In the genomic region with DNA sequence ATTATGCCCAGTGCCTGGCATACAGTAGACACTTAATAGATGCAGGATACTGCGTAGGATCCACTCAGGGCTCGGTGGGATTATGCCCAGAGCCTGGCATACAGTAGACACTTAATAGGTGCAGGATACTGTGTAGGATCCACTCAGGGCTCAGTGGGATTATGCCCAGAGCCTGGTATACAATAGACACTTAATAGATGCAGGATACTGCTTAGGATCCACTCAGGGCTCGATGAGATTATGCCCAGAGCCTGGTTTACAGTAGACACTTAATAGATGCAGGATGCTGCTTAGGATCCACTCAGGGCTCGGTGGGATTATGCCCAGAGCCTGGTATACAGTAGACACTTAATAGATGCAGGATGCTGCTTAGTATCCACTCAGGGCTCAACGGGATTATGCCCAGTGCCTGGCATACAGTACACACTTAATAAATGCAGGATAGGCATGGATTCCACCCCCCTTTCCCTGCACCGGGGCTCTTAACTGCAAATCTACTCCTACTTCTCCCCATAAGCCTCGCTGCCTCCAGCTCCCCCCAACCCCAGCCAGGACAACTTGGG, we compare ENCODE assay signal across 21 cellular contexts. TPM values are rescaled to one million over a fixed set of nuclear protein-coding genes. Genes with fewer than 3 reads are reported as not detected.
"Had no signal": no experiment of that assay in that cellular context is flagged by ENCODE, and none has a peak within 500 bp of the region (broad histone marks: within the 10 kb centered on the region; RNA-seq: fewer than 3 reads in every experiment).

No MANE protein-coding gene starts in this region.

- H3K27me3 ChIP-seq: colonic mucosa, heart right ventricle, ovary, thyroid gland had no signal

- H3K27ac ChIP-seq: colonic mucosa had no signal

- H3K9me3 ChIP-seq: colonic mucosa, heart right ventricle, left ventricle myocardium inferior, ovary, thyroid gland had no signal

- H3K4me3 ChIP-seq: colonic mucosa, heart right ventricle, left ventricle myocardium inferior, ovary, thyroid gland had no signal

- FAIRE-seq: urothelium cell line had no signal

- H3K36me3 Mint-ChIP-seq: WTC11 had no signal

- H3K27me3 Mint-ChIP-seq: activated CD4-positive, alpha-beta T cell treated with anti-CD3 and anti-CD28 coated beads for 36 hours; activated CD8-positive, alpha-beta T cell treated with anti-CD3 and anti-CD28 coated beads for 36 hours; activated T-cell treated with anti-CD3 and anti-CD28 coated beads, Interleukin-2, amount 50 U/mL, for 24 hours; stimulated activated naive B cell treated with anti-CD40 and anti-IgM and Interleukin-4, amounts not matched to agents 10 μg/mL and 1 μg/mL and 100 μg/mL, for 72 hours; T-cell had no signal

- H3K9me3 Mint-ChIP-seq: activated CD8-positive, alpha-beta T cell treated with anti-CD3 and anti-CD28 coated beads for 36 hours; activated naive CD4-positive, alpha-beta T cell treated with anti-CD3 and anti-CD28 coated beads for 36 hours; activated T-cell treated with anti-CD3 and anti-CD28 coated beads, Interleukin-2, amount 50 U/mL, for 24 hours; neural crest cell; stimulated activated naive B cell treated with anti-CD40 and anti-IgM and Interleukin-4, amounts not matched to agents 10 μg/mL and 1 μg/mL and 100 μg/mL, for 72 hours; T-cell; WTC11 had no signal

- ATAC-seq: activated CD4-positive, alpha-beta T cell treated with anti-CD3 and anti-CD28 coated beads for 36 hours; activated CD8-positive, alpha-beta T cell treated with anti-CD3 and anti-CD28 coated beads for 36 hours; heart right ventricle; stimulated activated naive B cell treated with anti-CD40 and anti-IgM and Interleukin-4, amounts not matched to agents 10 μg/mL and 1 μg/mL and 100 μg/mL, for 72 hours; T-cell; WTC11 had no signal

- H3K4me1 ChIP-seq: colonic mucosa had no signal

- H3K36me3 ChIP-seq: colonic mucosa, ovary had no signal

- H3K27ac Mint-ChIP-seq: activated CD4-positive, alpha-beta T cell treated with anti-CD3 and anti-CD28 coated beads for 36 hours; activated CD8-positive, alpha-beta T cell treated with anti-CD3 and anti-CD28 coated beads for 36 hours; activated naive CD4-positive, alpha-beta T cell treated with anti-CD3 and anti-CD28 coated beads for 36 hours; activated T-cell treated with anti-CD3 and anti-CD28 coated beads, Interleukin-2, amount 50 U/mL, for 24 hours; T-cell; WTC11 had no signal

- H3K4me1 Mint-ChIP-seq: activated CD4-positive, alpha-beta T cell treated with anti-CD3 and anti-CD28 coated beads for 36 hours; T-cell had no signal

- DNase-seq: activated CD4-positive, alpha-beta T cell treated with anti-CD3 and anti-CD28 coated beads for 36 hours; activated CD8-positive, alpha-beta T cell treated with anti-CD3 and anti-CD28 coated beads for 36 hours; activated naive CD4-positive, alpha-beta T cell treated with anti-CD3 and anti-CD28 coated beads for 36 hours; activated T-cell treated with anti-CD3 and anti-CD28 coated beads, Interleukin-2, amount 50 U/mL, for 24 hours; central memory CD4-positive, alpha-beta T cell; colonic mucosa; erythroblast; heart right ventricle; left ventricle myocardium inferior; mammary epithelial cell; ovary; stimulated activated naive B cell treated with anti-CD40 and anti-IgM and Interleukin-4, amounts not matched to agents 10 μg/mL and 1 μg/mL and 100 μg/mL, for 72 hours; T-cell; thyroid gland had no signal

- H3K4me3 Mint-ChIP-seq: activated CD4-positive, alpha-beta T cell treated with anti-CD3 and anti-CD28 coated beads for 36 hours; activated CD8-positive, alpha-beta T cell treated with anti-CD3 and anti-CD28 coated beads for 36 hours; activated naive CD4-positive, alpha-beta T cell treated with anti-CD3 and anti-CD28 coated beads for 36 hours; activated T-cell treated with anti-CD3 and anti-CD28 coated beads, Interleukin-2, amount 50 U/mL, for 24 hours; brain; neural crest cell; stimulated activated naive B cell treated with anti-CD40 and anti-IgM and Interleukin-4, amounts not matched to agents 10 μg/mL and 1 μg/mL and 100 μg/mL, for 72 hours; T-cell; WTC11 had no signal

RNA-seq across cellular contexts. Expression of a gene that starts 24.9 kb away (rescaled TPM):
- total RNA-seq: heart right ventricle, left ventricle myocardium inferior, mononuclear cell, neural crest cell, pulmonary artery endothelial cell, subcutaneous adipose tissue, thyroid gland had no signal
- polyA plus RNA-seq: heart right ventricle had no signal

RNA-seq across cellular contexts. Expression of a gene that starts 27.8 kb away (rescaled TPM):
- total RNA-seq: activated CD4-positive, alpha-beta T cell treated with anti-CD3 and anti-CD28 coated beads for 36 hours; activated CD8-positive, alpha-beta T cell treated with anti-CD3 and anti-CD28 coated beads for 36 hours; activated naive CD4-positive, alpha-beta T cell treated with anti-CD3 and anti-CD28 coated beads for 36 hours; heart right ventricle; left ventricle myocardium inferior; mononuclear cell; neural crest cell; pulmonary artery endothelial cell; subcutaneous adipose tissue; T-cell; thyroid gland; WTC11 had no signal
- polyA plus RNA-seq: heart right ventricle, mammary epithelial cell, ovary had no signal
